8 cellular contexts compared by ENCODE assay signal in the genomic region with DNA sequence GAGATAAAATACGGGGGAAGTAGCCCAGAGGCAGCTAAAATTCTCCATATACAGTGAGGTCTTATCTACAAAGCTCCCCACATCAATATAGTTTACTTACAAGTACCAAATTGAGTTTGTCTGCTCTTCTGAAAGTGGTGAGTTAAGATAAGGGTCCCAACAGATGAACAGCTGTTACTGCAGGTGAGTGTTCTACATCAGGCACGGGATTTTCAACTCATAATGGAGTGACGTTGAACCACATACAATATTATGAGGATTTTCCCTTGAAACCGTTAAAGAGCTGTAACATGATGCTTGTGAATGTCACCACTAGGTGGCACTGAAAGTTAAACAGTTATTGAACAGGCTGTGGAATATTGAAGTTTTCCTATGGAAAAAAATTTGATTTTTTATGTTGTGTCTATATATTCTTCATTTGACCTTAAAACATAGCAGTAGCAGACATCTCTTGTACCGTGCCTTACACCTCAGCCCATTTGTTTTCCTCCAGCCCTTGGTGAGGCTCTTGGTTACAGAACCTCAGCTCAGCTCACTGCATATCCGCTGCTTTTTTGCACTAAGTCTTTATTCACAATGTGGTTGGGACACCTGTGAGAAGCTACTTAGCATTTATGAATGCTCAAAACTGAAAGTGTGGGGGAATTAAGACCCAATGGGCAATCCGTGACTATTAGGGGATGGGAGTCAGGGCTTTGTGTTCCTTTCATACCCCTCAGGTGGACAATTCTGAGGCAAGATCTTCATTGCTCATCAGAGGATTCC. TPM values are rescaled to one million over a fixed set of nuclear protein-coding genes. Genes with fewer than 3 reads are reported as not detected.
DNase-seq lines count a peak whose midpoint lies in the region; ATAC-seq and TF ChIP-seq lines count a peak whose summit lies in the region.

No MANE protein-coding gene starts in this region.

- H3K4me1 Mint-ChIP-seq in brain, result no peaks in the 10 kb centered on the region

- H3K36me3 Mint-ChIP-seq in brain, result no peaks in the 10 kb centered on the region

- no peak overlapping the region for H3K27ac Mint-ChIP-seq in brain

- DNase-seq in Right ventricle myocardium superior (no peak), cardiac septum (ENCODE audit: low spot score) (no peak), NCI-H69 (lab: John Stamatoyannopoulos, UW) (peak; percentile 73), kidney glomerular epithelial cell (lab: John Stamatoyannopoulos, UW) (peak; percentile 59), thoracic aorta (ENCODE audit: low spot score) (no peak)
- no peak for DNase-seq in stimulated activated naive CD4-positive, alpha-beta T cell treated with Interleukin-2 at 50 U/mL for 16 hours (lab: John Stamatoyannopoulos, UW)

- peaks cover 0 to 7% of the 10 kb centered on the region in 2 donors for H3K4me1 ChIP-seq in thoracic aorta (ENCODE audit: control insufficient read depth in 1 of 2, low read depth in 2 of 2)

- ATAC-seq in Right ventricle myocardium superior (ENCODE audit: poor library complexity), result peak; percentile 74
- peak; percentile 67 for ATAC-seq in HG02678 (IDR thresholded peaks at IDR 0.05; ENCODE audit: unreplicated experiment)
- no peak for ATAC-seq in thoracic aorta (ENCODE audit: insufficient number of reproducible peaks, low FRiP score, low read depth)

- H3K9me3 ChIP-seq in thoracic aorta, result no peaks in the 10 kb centered on the region

- H3K4me3 ChIP-seq in thoracic aorta, result no peak overlapping the region

- TF ChIP-seq CTCF in brain (conservative IDR thresholded peaks at IDR 0.05), result peak; percentile 80 to 86
- TF ChIP-seq CTCF in thoracic aorta (IDR thresholded peaks at IDR 0.05), result peak; percentile 83

- intact Hi-C loops in Right ventricle myocardium superior (cut with DNase I) (no loop called here), cardiac septum (cut with DNase I) (loop anchor here (10.0 kb wide), 1 partner anchor 301 kb away; no protein-coding TSS in a partner anchor)

- no peaks in the 10 kb centered on the region for H3K36me3 ChIP-seq in thoracic aorta

- no peak overlapping the region for H3K4me3 Mint-ChIP-seq in brain

- H3K27ac ChIP-seq in thoracic aorta, result no peak overlapping the region

- peaks cover 13% of the 10 kb centered on the region for H3K27me3 Mint-ChIP-seq in brain

- H3K27me3 ChIP-seq in thoracic aorta (replicated peaks; ENCODE audit: insufficient read depth), result no peaks in the 10 kb centered on the region

- H3K9me3 Mint-ChIP-seq in brain, result no peaks in the 10 kb centered on the region

RNA-seq across cellular contexts. Expression of a gene that starts 23.2 kb away (rescaled TPM):
- total RNA-seq in Right ventricle myocardium superior (1.2 TPM), cardiac septum (1.2 TPM), thoracic aorta (1 to 10 TPM; 1.9 to 2.4 TPM)
- 0.19 TPM for polyA plus RNA-seq in brain (ENCODE audit: insufficient read depth, low read depth, low replicate concordance)

RNA-seq across cellular contexts. Expression of a gene that starts 50.3 kb away (rescaled TPM):
- total RNA-seq in Right ventricle myocardium superior (not detected), cardiac septum (not detected), thoracic aorta (not detected)
- not detected for polyA plus RNA-seq in brain (ENCODE audit: insufficient read depth, low read depth, low replicate concordance)

Comparison
In these comparisons a context has a peak if more than half of its experiments do, and no peak if none do; other contexts are left out.
1. DNase-seq: peak in NCI-H69 (single experiment) and kidney glomerular epithelial cell (single experiment); none in Right ventricle myocardium superior (single experiment), cardiac septum (single experiment), thoracic aorta (single experiment) and stimulated activated naive CD4-positive, alpha-beta T cell treated with Interleukin-2 at 50 U/mL for 16 hours (single experiment).